Comparison of ENCODE assay signal across 28 cellular contexts in genomic region chr2:199572571-199572970, GRCh38.
"Had no signal": no experiment of that assay in that cellular context is flagged by ENCODE, and none has a peak within 500 bp of the region (broad histone marks: within the 10 kb centered on the region; RNA-seq: fewer than 3 reads in every experiment).

No MANE protein-coding gene starts in this region.

- DNase-seq: cortex of kidney; dorsolateral prefrontal cortex; effector CD4-positive, alpha-beta T cell; foreskin fibroblast; heart left ventricle; left cardiac atrium; left lung; mesenchymal stem cell; mucosa of descending colon; naive B cell; nucleus accumbens; right cardiac atrium; sigmoid colon; stimulated activated CD4-positive, alpha-beta T cell treated with anti-CD3 and anti-CD28 coated beads, Interleukin-15, amount 100 ng/mL, for 24 hours; stimulated activated CD4-positive, alpha-beta T cell treated with anti-CD3 and anti-CD28 coated beads, Interleukin-2, amount 100 ng/mL, for 48 hours; stimulated activated naive B cell treated with anti-CD40 and anti-IgM and Interleukin-4, amounts not matched to agents 10 μg/mL and 1 μg/mL and 100 μg/mL, for 72 hours; transverse colon; upper lobe of right lung; uterus had no signal

- H3K9me3 ChIP-seq: gastroesophageal sphincter, heart left ventricle, left lung, mucosa of descending colon, prostate gland, sigmoid colon, thoracic aorta, transverse colon, upper lobe of right lung, uterus had no signal

- H3K4me1 Mint-ChIP-seq: naive B cell; stimulated activated naive B cell treated with anti-CD40 and anti-IgM and Interleukin-4, amounts not matched to agents 10 μg/mL and 1 μg/mL and 100 μg/mL, for 72 hours had no signal

- H3K36me3 Mint-ChIP-seq: mesothelial cell of epicardium; naive B cell; stimulated activated naive B cell treated with anti-CD40 and anti-IgM and Interleukin-4, amounts not matched to agents 10 μg/mL and 1 μg/mL and 100 μg/mL, for 72 hours had no signal

- H3K9me3 Mint-ChIP-seq: mesothelial cell of epicardium; naive B cell; nephron; stimulated activated naive B cell treated with anti-CD40 and anti-IgM and Interleukin-4, amounts not matched to agents 10 μg/mL and 1 μg/mL and 100 μg/mL, for 72 hours; stimulated activated naive CD8-positive, alpha-beta T cell treated with anti-CD3 and anti-CD28 coated beads, Interleukin-15, Interleukin-2, amounts not matched to agents 100 ng/mL and 50 ng/mL, for 24 hours had no signal

- H3K4me3 Mint-ChIP-seq: mesothelial cell of epicardium; naive B cell; nephron; stimulated activated naive B cell treated with anti-CD40 and anti-IgM and Interleukin-4, amounts not matched to agents 10 μg/mL and 1 μg/mL and 100 μg/mL, for 72 hours; stimulated activated naive CD8-positive, alpha-beta T cell treated with anti-CD3 and anti-CD28 coated beads, Interleukin-15, Interleukin-2, amounts not matched to agents 100 ng/mL and 50 ng/mL, for 24 hours had no signal

- H3K27ac Mint-ChIP-seq: mesothelial cell of epicardium; naive B cell; nephron; stimulated activated naive B cell treated with anti-CD40 and anti-IgM and Interleukin-4, amounts not matched to agents 10 μg/mL and 1 μg/mL and 100 μg/mL, for 72 hours; stimulated activated naive CD8-positive, alpha-beta T cell treated with anti-CD3 and anti-CD28 coated beads, Interleukin-15, Interleukin-2, amounts not matched to agents 100 ng/mL and 50 ng/mL, for 24 hours had no signal

- H3K27ac ChIP-seq: dorsolateral prefrontal cortex, gastroesophageal sphincter, heart left ventricle, hepatocyte, left lung, prostate gland, sigmoid colon, skin epidermis, thoracic aorta, transverse colon, upper lobe of right lung, uterus had no signal

- H3K4me2 ChIP-seq: hepatocyte had no signal

- H2AFZ ChIP-seq: hepatocyte had no signal

- H3K4me1 ChIP-seq: gastroesophageal sphincter, heart left ventricle, left lung, prostate gland, sigmoid colon, transverse colon, upper lobe of right lung, uterus had no signal

- H3K36me3 ChIP-seq: gastroesophageal sphincter, heart left ventricle, left lung, prostate gland, sigmoid colon, thoracic aorta, transverse colon, upper lobe of right lung, uterus had no signal

- FAIRE-seq: islet of Langerhans had no signal

- H3K27me3 ChIP-seq: gastroesophageal sphincter, hepatocyte, left lung, sigmoid colon, transverse colon, uterus had no signal

- H3K27me3 Mint-ChIP-seq: naive B cell; stimulated activated naive CD8-positive, alpha-beta T cell treated with anti-CD3 and anti-CD28 coated beads, Interleukin-15, Interleukin-2, amounts not matched to agents 100 ng/mL and 50 ng/mL, for 24 hours had no signal

- H3K79me2 ChIP-seq: hepatocyte had no signal

- H3K4me3 ChIP-seq: dorsolateral prefrontal cortex, gastroesophageal sphincter, heart left ventricle, hepatocyte, left lung, mucosa of descending colon, prostate gland, sigmoid colon, skin epidermis, thoracic aorta, transverse colon, upper lobe of right lung, uterus had no signal
